9 cellular contexts compared by ENCODE assay signal in the genomic region with DNA sequence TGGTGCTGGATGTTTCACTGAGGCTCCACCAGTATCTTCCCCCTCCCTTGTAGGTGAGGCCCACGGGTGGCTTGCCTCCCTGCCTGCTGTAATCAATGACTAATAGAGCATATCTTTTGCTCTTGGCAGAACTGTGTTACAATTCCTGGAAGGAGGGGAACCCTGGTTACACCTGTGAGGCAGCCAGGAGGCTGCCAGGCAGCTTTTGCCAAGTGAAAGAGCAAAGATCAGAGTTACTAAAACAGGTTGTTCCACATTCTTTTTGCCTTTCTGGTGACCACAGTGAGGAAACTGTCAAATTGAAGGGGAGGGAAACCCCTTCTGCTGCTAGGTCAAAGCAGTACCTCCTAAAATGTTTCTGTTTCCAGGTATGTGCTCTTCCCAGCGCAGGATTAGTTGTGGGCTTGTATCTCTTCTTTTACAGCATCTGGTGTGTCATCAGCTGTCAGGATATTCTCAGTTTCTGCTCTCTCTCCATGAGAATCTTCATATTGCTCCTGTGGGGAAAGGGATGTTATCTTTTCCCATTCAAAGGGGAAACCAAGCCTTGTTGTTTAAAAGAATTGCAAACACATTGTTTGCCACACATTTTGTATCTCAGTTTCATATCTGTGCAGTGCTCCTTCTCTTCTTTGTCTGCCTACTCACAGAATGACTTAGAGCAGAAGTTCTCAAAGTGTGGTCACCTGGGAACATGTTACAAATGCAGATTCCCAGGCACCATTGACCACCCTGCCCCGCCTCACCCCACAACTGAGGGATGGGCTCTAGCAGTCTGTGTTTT.
A peak's percentile ranks its signal among the peaks of the same experiment; 100 is the strongest.
DNase-seq lines count a peak whose midpoint lies in the region; ATAC-seq, FAIRE-seq and TF ChIP-seq lines count a peak whose summit lies in the region.
"Had no signal": no experiment of that assay in that cellular context is flagged by ENCODE, and none has a peak within 500 bp of the region (broad histone marks: within the 10 kb centered on the region; RNA-seq: fewer than 3 reads in every experiment).

No MANE protein-coding gene starts in this region.

- H3K9me3 ChIP-seq in keratinocyte (ENCODE audit: control insufficient read depth, low read depth, low read length), result no peaks in the 10 kb centered on the region

- H4K20me1 ChIP-seq in keratinocyte (ENCODE audit: control insufficient read depth, extremely low read depth, insufficient read depth, low read length), result no peaks in the 10 kb centered on the region

- DNase-seq in GM06990 (ENCODE audit: extremely low read depth, insufficient read length) (peak; percentile 28), LoVo (ENCODE audit: low spot score) (peak; percentile 85), keratinocyte (ENCODE audit: low read depth, low spot score) (no peak), KG1 (lab: John Stamatoyannopoulos, UW) (no peak), UCSD-AML1 (lab: John Stamatoyannopoulos, UW; ENCODE audit: unreplicated experiment) (no peak), amygdala (lab: John Stamatoyannopoulos, UW) (no peak), activated gamma-delta T cell (lab: John Stamatoyannopoulos, UW) (no peak)
- DNase-seq: KBM-7 had no signal

- H3K9ac ChIP-seq in keratinocyte (ENCODE audit: control insufficient read depth, extremely low read depth, insufficient read depth, low read length), result no peak overlapping the region

- dilution Hi-C loops in keratinocyte (cut with MboI; ENCODE audit: extremely low pct_ligation_motif_present, low sequenced_read_pairs), result no loop called here

- H3K4me1 ChIP-seq in keratinocyte (ENCODE audit: control insufficient read depth, extremely low read depth, insufficient read depth, low read length), result peaks cover 15% of the 10 kb centered on the region

- ATAC-seq in GM21381 (IDR thresholded peaks at IDR 0.05; ENCODE audit: unreplicated experiment), result peak; percentile 64

- no peaks in the 10 kb centered on the region for H3K79me2 ChIP-seq in keratinocyte (ENCODE audit: control insufficient read depth, insufficient read depth, low read length)

- TF ChIP-seq CTCF in GM06990 (IDR thresholded peaks at IDR 0.05; ENCODE audit: insufficient read depth, low read length, poor library complexity, severe bottlenecking) (no peak), keratinocyte (optimal IDR thresholded peaks at IDR 0.05 in 1 of 3, IDR thresholded peaks at IDR 0.05 in 1 of 3, conservative IDR thresholded peaks at IDR 0.05 in 1 of 3; ENCODE audit: extremely low read depth in 1 of 3, insufficient read depth in 2 of 3, low read length in 3 of 3) (no peak)

- no peak overlapping the region for H3K27ac ChIP-seq in keratinocyte (ENCODE audit: control insufficient read depth, insufficient read depth, low read length)

- peak overlapping the region; percentile 41 for H3K4me2 ChIP-seq in keratinocyte (ENCODE audit: control insufficient read depth, extremely low read depth, insufficient read depth, low read depth, low read length)

- no peaks in the 10 kb centered on the region for H3K36me3 ChIP-seq in GM06990 (ENCODE audit: control insufficient read depth, insufficient read depth, low read length)
- H3K36me3 ChIP-seq in keratinocyte (ENCODE audit: control insufficient read depth in 2 of 2, extremely low read depth in 1 of 2, insufficient read depth in 2 of 2, low read length in 2 of 2), result no peaks in the 10 kb centered on the region

- no peak overlapping the region for H2AFZ ChIP-seq in keratinocyte (ENCODE audit: control insufficient read depth, low read length)

- H3K4me3 ChIP-seq in GM06990 (replicated peaks; ENCODE audit: low read depth, low read length), result no peak overlapping the region
- H3K4me3 ChIP-seq in keratinocyte (ENCODE audit: control insufficient read depth in 2 of 3, extremely low read depth in 1 of 3, insufficient read depth in 2 of 3, low read depth in 1 of 3, low read length in 3 of 3), result no peak overlapping the region

- no peaks in the 10 kb centered on the region for H3K27me3 ChIP-seq in GM06990 (replicated peaks; ENCODE audit: control insufficient read depth, insufficient read depth, low read length)
- H3K27me3 ChIP-seq in keratinocyte (ENCODE audit: control insufficient read depth, extremely low read depth, insufficient read depth, low read length), result no peaks in the 10 kb centered on the region

- peak; percentile 88 for FAIRE-seq in keratinocyte (lab: Jason Lieb, UNC)

- H3K9me1 ChIP-seq in keratinocyte (ENCODE audit: control insufficient read depth, extremely low read depth, insufficient read depth, low read length), result no peaks in the 10 kb centered on the region

Comparison
In these comparisons a context has a peak if more than half of its experiments do, and no peak if none do; other contexts are left out.
1. DNase-seq: peak in GM06990 (single experiment) and LoVo (single experiment); none in keratinocyte (single experiment), KG1 (single experiment), UCSD-AML1 (single experiment), amygdala (0 of 56) and activated gamma-delta T cell (single experiment).